Comparison of ENCODE assay signal across 8 cellular contexts in genomic region chr2:101012706-101013181, GRCh38. TPM values are rescaled to one million over a fixed set of nuclear protein-coding genes. Genes with fewer than 3 reads are reported as not detected.
A peak's percentile ranks its signal among the peaks of the same experiment; 100 is the strongest.
DNase-seq lines count a peak whose midpoint lies in the region; ATAC-seq and TF ChIP-seq lines count a peak whose summit lies in the region.

No MANE protein-coding gene starts in this region.

- peak; percentile 70 for TF ChIP-seq CTCF in BJ (IDR thresholded peaks at IDR 0.05; ENCODE audit: insufficient read depth, low read depth, low read length)
- TF ChIP-seq CTCF in GM12864 (IDR thresholded peaks at IDR 0.05; ENCODE audit: low read depth, low read length, missing control alignments), result peak; percentile 74
- peak; percentile 86 to 89 for TF ChIP-seq CTCF in brain (conservative IDR thresholded peaks at IDR 0.05)
- peak; percentile 75 to 76 for TF ChIP-seq CTCF in suprapubic skin (IDR thresholded peaks at IDR 0.05)

- peaks cover 3% of the 10 kb centered on the region for H3K4me1 ChIP-seq in suprapubic skin

- H3K36me3 ChIP-seq in BJ (ENCODE audit: control insufficient read depth, insufficient read depth, low read length), result peaks cover 3% of the 10 kb centered on the region; the same call in 1 of the 2 replicates
- peaks cover 37% of the 10 kb centered on the region for H3K36me3 ChIP-seq in suprapubic skin

- peaks cover 9% of the 10 kb centered on the region for H3K4me1 Mint-ChIP-seq in brain

- H3K36me3 Mint-ChIP-seq in brain, result peaks cover 71% of the 10 kb centered on the region

- DNase-seq in BJ (ENCODE audit: low read depth) (no peak), GM12864 (ENCODE audit: low read depth) (no peak), NCI-H774 (lab: John Stamatoyannopoulos, UW) (peak; percentile 10), kidney tubule cell (ENCODE audit: low spot score) (peak; percentile 53), suprapubic skin (ENCODE audit: low spot score in 2 of 2) (no peak)

- no peak for TF ChIP-seq POLR2A in suprapubic skin (IDR thresholded peaks at IDR 0.05)

- peak overlapping the region in 1 of 5 experiments; percentile 25 for H3K27ac Mint-ChIP-seq in brain

- WGBS in suprapubic skin, result 31% methylated on average over 5 of the region's 5 CpGs

- no peaks in the 10 kb centered on the region for H3K27me3 Mint-ChIP-seq in brain

- H3K9me3 Mint-ChIP-seq in brain, result peaks cover 0 to 5% (median 0%) of the 10 kb centered on the region in 5 experiments

- TF ChIP-seq EP300 in suprapubic skin (IDR thresholded peaks at IDR 0.05), result no peak

- CTCF ChIA-PET in BJ (lab: Yijun Ruan, JAX), result interaction anchor here (0.7 to 2.5 kb wide), 17 partner anchors 9 to 403 kb away, joined by 3 to 22 read pairs (median 5); partner anchors contain the start of gene RPL31

- ATAC-seq in HG03342 (IDR thresholded peaks at IDR 0.05; ENCODE audit: unreplicated experiment) (no peak), GM18868 (IDR thresholded peaks at IDR 0.05; ENCODE audit: unreplicated experiment) (no peak)

- no peaks in the 10 kb centered on the region for H3K9me3 ChIP-seq in suprapubic skin

- H3K27ac ChIP-seq in suprapubic skin, result no peak overlapping the region

- POLR2A ChIA-PET in BJ (lab: Charles Lee), result interaction anchor here (0.6 to 0.7 kb wide), 3 partner anchors 10 to 205 kb away, joined by 3 to 15 read pairs (median 5); no protein-coding TSS in a partner anchor

- no peaks in the 10 kb centered on the region for H3K27me3 ChIP-seq in BJ (ENCODE audit: control insufficient read depth, insufficient read depth, low read length)
- no peaks in the 10 kb centered on the region for H3K27me3 ChIP-seq in suprapubic skin

- H3K4me3 ChIP-seq in BJ (ENCODE audit: low read depth, low read length) (no peak overlapping the region), GM12864 (ENCODE audit: low read depth, low read length) (no peak overlapping the region), suprapubic skin (no peak overlapping the region)

- no peak overlapping the region for H3K4me3 Mint-ChIP-seq in brain

RNA-seq across cellular contexts. Expression of gene RPL31, which starts 10.7 kb away (rescaled TPM):
- polyA plus RNA-seq in BJ (2011; rRNA removed), result 1,622 and 3,206 TPM in 2 replicates
- polyA minus RNA-seq in BJ (2011; rRNA and poly(A)+ RNA removed), result 106 and 133 TPM in 2 replicates
- 2,506 TPM for polyA plus RNA-seq in brain (ENCODE audit: insufficient read depth, low read depth, low replicate concordance)
- total RNA-seq in suprapubic skin, result 1,000 to 10,000 TPM; 1,149 to 1,835 (median 1,682) TPM

Comparison
In these comparisons a context has a peak if more than half of its experiments do, and no peak if none do; other contexts are left out.
1. DNase-seq: peak in NCI-H774 (single experiment) and kidney tubule cell (single experiment); none in BJ (single experiment), GM12864 (single experiment) and suprapubic skin (0 of 2).
2. Peak in every context shown above with its lines, with median percentiles within 50 percentile points of each other: CTCF ChIP-seq.